ENCODE assay signal across 23 cellular contexts in genomic region chr1:193066606-193067005, GRCh38. TPM values are rescaled to one million over a fixed set of nuclear protein-coding genes. Genes with fewer than 3 reads are reported as not detected.
DNase-seq lines count a peak whose midpoint lies in the region; ATAC-seq and TF ChIP-seq lines count a peak whose summit lies in the region.
"Had no signal": no experiment of that assay in that cellular context is flagged by ENCODE, and none has a peak within 500 bp of the region (broad histone marks: within the 10 kb centered on the region; RNA-seq: fewer than 3 reads in every experiment).

No MANE protein-coding gene starts in this region.

- no peaks in the 10 kb centered on the region for H3K27me3 Mint-ChIP-seq in activated CD4-positive, alpha-beta T cell treated with anti-CD3 and anti-CD28 coated beads, Interleukin-2, amount 10 ng/mL, durations not matched to agents 24 days and 14 days
- no peaks in the 10 kb centered on the region for H3K27me3 Mint-ChIP-seq in activated T-helper 1 cell treated with anti-CD3 and anti-CD28 coated beads, Interleukin-12 subunit alpha, Interleukin-12 subunit beta, Interleukin-2, Interleukin-4 antibody, amounts not matched to agents 30 ng/mL and 10 ng/mL and 1 ng/mL, durations not matched to agents 14 hours and 24 hours and 36 hours (ENCODE audit: insufficient read depth)
- H3K27me3 Mint-ChIP-seq in naive thymus-derived CD8-positive, alpha-beta T cell: no peaks in the 10 kb centered on the region
- peaks cover 7% of the 10 kb centered on the region for H3K27me3 Mint-ChIP-seq in endodermal cell (ENCODE audit: insufficient read depth)
- H3K27me3 Mint-ChIP-seq: stimulated activated naive CD8-positive, alpha-beta T cell treated with anti-CD3 and anti-CD28 coated beads, Interleukin-15, amount 100 ng/mL, for 72 hours had no signal

- no peak overlapping the region for H3K27ac Mint-ChIP-seq in activated CD4-positive, alpha-beta T cell treated with anti-CD3 and anti-CD28 coated beads, Interleukin-2, amount 10 ng/mL, durations not matched to agents 24 days and 14 days
- H3K27ac Mint-ChIP-seq in activated T-helper 1 cell treated with anti-CD3 and anti-CD28 coated beads, Interleukin-12 subunit alpha, Interleukin-12 subunit beta, Interleukin-2, Interleukin-4 antibody, amounts not matched to agents 30 ng/mL and 10 ng/mL and 1 ng/mL, durations not matched to agents 14 hours and 24 hours and 36 hours: peak overlapping the region; percentile 38
- H3K27ac Mint-ChIP-seq in naive thymus-derived CD8-positive, alpha-beta T cell: peak overlapping the region in 9 of 10 donors; percentile 27 to 77 (median 48)
- no peak overlapping the region for H3K27ac Mint-ChIP-seq in endodermal cell

- intact Hi-C loops in activated CD4-positive, alpha-beta T cell treated with anti-CD3 and anti-CD28 coated beads, Interleukin-2, amount 10 ng/mL, durations not matched to agents 24 days and 14 days (cut with micrococcal nuclease): no loop called here
- intact Hi-C loops in activated T-helper 1 cell treated with anti-CD3 and anti-CD28 coated beads, Interleukin-12 subunit alpha, Interleukin-12 subunit beta, Interleukin-2, Interleukin-4 antibody, amounts not matched to agents 30 ng/mL and 10 ng/mL and 1 ng/mL, durations not matched to agents 14 hours and 24 hours and 36 hours (cut with micrococcal nuclease): no loop called here

- H3K4me3 Mint-ChIP-seq in activated CD4-positive, alpha-beta T cell treated with anti-CD3 and anti-CD28 coated beads, Interleukin-2, amount 10 ng/mL, durations not matched to agents 24 days and 14 days: peak overlapping the region; percentile 36
- no peak overlapping the region for H3K4me3 Mint-ChIP-seq in activated T-helper 1 cell treated with anti-CD3 and anti-CD28 coated beads, Interleukin-12 subunit alpha, Interleukin-12 subunit beta, Interleukin-2, Interleukin-4 antibody, amounts not matched to agents 30 ng/mL and 10 ng/mL and 1 ng/mL, durations not matched to agents 14 hours and 24 hours and 36 hours
- H3K4me3 Mint-ChIP-seq in naive thymus-derived CD8-positive, alpha-beta T cell: no peak overlapping the region
- no peak overlapping the region for H3K4me3 Mint-ChIP-seq in endodermal cell
- H3K4me3 Mint-ChIP-seq: stimulated activated naive CD8-positive, alpha-beta T cell treated with anti-CD3 and anti-CD28 coated beads, Interleukin-15, amount 100 ng/mL, for 72 hours had no signal

- POLR2A ChIA-PET in naive thymus-derived CD8-positive, alpha-beta T cell (lab: Charles Lee): no interaction called here

- no peak overlapping the region for H3K9ac ChIP-seq in endodermal cell (ENCODE audit: extremely low read depth, low read length, poor library complexity, severe bottlenecking)

- peaks cover 9% of the 10 kb centered on the region for H3K36me3 ChIP-seq in endodermal cell (ENCODE audit: control insufficient read depth, insufficient read depth, low read length)
- H3K36me3 ChIP-seq: adrenal gland had no signal

- no peak overlapping the region for H3K27ac ChIP-seq in endodermal cell (ENCODE audit: low read depth, low read length)
- H3K27ac ChIP-seq: adrenal gland, C4-2B had no signal

- ATAC-seq in GM21786 (IDR thresholded peaks at IDR 0.05; ENCODE audit: unreplicated experiment): peak; percentile 23
- ATAC-seq in naive thymus-derived CD8-positive, alpha-beta T cell: no peak
- ATAC-seq: stimulated activated naive CD8-positive, alpha-beta T cell treated with anti-CD3 and anti-CD28 coated beads, Interleukin-15, amount 100 ng/mL, for 72 hours had no signal

- peaks cover 57% of the 10 kb centered on the region for H3K4me1 Mint-ChIP-seq in activated CD4-positive, alpha-beta T cell treated with anti-CD3 and anti-CD28 coated beads, Interleukin-2, amount 10 ng/mL, durations not matched to agents 24 days and 14 days
- peaks cover 76% of the 10 kb centered on the region for H3K4me1 Mint-ChIP-seq in activated T-helper 1 cell treated with anti-CD3 and anti-CD28 coated beads, Interleukin-12 subunit alpha, Interleukin-12 subunit beta, Interleukin-2, Interleukin-4 antibody, amounts not matched to agents 30 ng/mL and 10 ng/mL and 1 ng/mL, durations not matched to agents 14 hours and 24 hours and 36 hours (ENCODE audit: low read depth)
- H3K4me1 Mint-ChIP-seq in naive thymus-derived CD8-positive, alpha-beta T cell: peaks cover 25 to 77% (median 65%) of the 10 kb centered on the region in 4 donors
- peaks cover 9% of the 10 kb centered on the region for H3K4me1 Mint-ChIP-seq in endodermal cell

- no peaks in the 10 kb centered on the region for H3K9me3 Mint-ChIP-seq in activated CD4-positive, alpha-beta T cell treated with anti-CD3 and anti-CD28 coated beads, Interleukin-2, amount 10 ng/mL, durations not matched to agents 24 days and 14 days
- H3K9me3 Mint-ChIP-seq in activated T-helper 1 cell treated with anti-CD3 and anti-CD28 coated beads, Interleukin-12 subunit alpha, Interleukin-12 subunit beta, Interleukin-2, Interleukin-4 antibody, amounts not matched to agents 30 ng/mL and 10 ng/mL and 1 ng/mL, durations not matched to agents 14 hours and 24 hours and 36 hours: no peaks in the 10 kb centered on the region
- no peaks in the 10 kb centered on the region for H3K9me3 Mint-ChIP-seq in naive thymus-derived CD8-positive, alpha-beta T cell
- no peaks in the 10 kb centered on the region for H3K9me3 Mint-ChIP-seq in endodermal cell

- 93 to 100% methylated on average over 4 of the region's 4 CpGs for WGBS in endodermal cell (ENCODE audit: insufficient coverage in 1 of 2, insufficient read length in 1 of 2), 2 experiments

- no peak for TF ChIP-seq CTCF in endodermal cell (conservative IDR thresholded peaks at IDR 0.05)

- peaks cover 27% of the 10 kb centered on the region for H3K36me3 Mint-ChIP-seq in activated CD4-positive, alpha-beta T cell treated with anti-CD3 and anti-CD28 coated beads, Interleukin-2, amount 10 ng/mL, durations not matched to agents 24 days and 14 days (ENCODE audit: low read depth)
- H3K36me3 Mint-ChIP-seq in activated T-helper 1 cell treated with anti-CD3 and anti-CD28 coated beads, Interleukin-12 subunit alpha, Interleukin-12 subunit beta, Interleukin-2, Interleukin-4 antibody, amounts not matched to agents 30 ng/mL and 10 ng/mL and 1 ng/mL, durations not matched to agents 14 hours and 24 hours and 36 hours (ENCODE audit: low read depth): peaks cover 19% of the 10 kb centered on the region
- H3K36me3 Mint-ChIP-seq in naive thymus-derived CD8-positive, alpha-beta T cell: peaks cover 0 to 6% (median 2%) of the 10 kb centered on the region in 3 donors
- no peaks in the 10 kb centered on the region for H3K36me3 Mint-ChIP-seq in endodermal cell (ENCODE audit: low read depth)

- peaks cover 44% of the 10 kb centered on the region for H3K27me3 ChIP-seq in endodermal cell (ENCODE audit: control insufficient read depth, insufficient read depth, low read length, poor library complexity, severe bottlenecking)
- H3K27me3 ChIP-seq: adrenal gland had no signal

- H3K4me1 ChIP-seq in endodermal cell (ENCODE audit: control insufficient read depth, insufficient read depth, low read length): peaks cover 16% of the 10 kb centered on the region

- DNase-seq in activated CD4-positive, alpha-beta T cell treated with anti-CD3 and anti-CD28 coated beads, Interleukin-2, amount 10 ng/mL, durations not matched to agents 24 days and 14 days: no peak
- no peak for DNase-seq in activated CD4-positive, alpha-beta T cell treated with anti-CD3 and anti-CD28 coated beads, Interleukin-2, amount 50 U/mL, for 1 hour
- no peak for DNase-seq in activated T-helper 1 cell treated with anti-CD3 and anti-CD28 coated beads, Interleukin-12 subunit alpha, Interleukin-12 subunit beta, Interleukin-2, Interleukin-4 antibody, amounts not matched to agents 30 ng/mL and 10 ng/mL and 1 ng/mL, durations not matched to agents 14 hours and 24 hours and 36 hours (ENCODE audit: low spot score)
- DNase-seq in naive thymus-derived CD8-positive, alpha-beta T cell: no peak
- DNase-seq in middle frontal gyrus (ENCODE audit: extremely low spot score, low spot score): no peak
- DNase-seq in endodermal cell: no peak
- no peak for DNase-seq in KG1 (lab: John Stamatoyannopoulos, UW)
- DNase-seq: activated CD4-positive, alpha-beta T cell treated with anti-CD3 and anti-CD28 coated beads for 4 hours; activated T-cell treated with anti-CD3 and anti-CD28 coated beads, Interleukin-2, amount 50 U/mL, for 1 hour; adrenal gland; central memory CD4-positive, alpha-beta T cell; DMS53; effector CD4-positive, alpha-beta T cell; head of caudate nucleus; IMR-90; NCI-H2107; NCI-H526 treated with DMSO at 0.1 percent for 48 hours; SIG-M5; stimulated activated CD4-positive, alpha-beta T cell treated with anti-CD3 and anti-CD28 coated beads, Interleukin-12 subunit alpha, Interleukin-12 subunit beta, amount 100 ng/mL, for 4 hours; stimulated activated naive CD8-positive, alpha-beta T cell treated with anti-CD3 and anti-CD28 coated beads, Interleukin-15, amount 100 ng/mL, for 72 hours had no signal

- no peak overlapping the region for H3K4me3 ChIP-seq in endodermal cell (ENCODE audit: low read length)
- H3K4me3 ChIP-seq: adrenal gland, lung had no signal

- peaks cover 7% of the 10 kb centered on the region for H3K9me3 ChIP-seq in endodermal cell (ENCODE audit: control insufficient read depth, low read length)
- H3K9me3 ChIP-seq: adrenal gland had no signal

RNA-seq across cellular contexts. Expression of gene RO60, which starts 7.2 kb away (rescaled TPM):
- total RNA-seq in activated CD4-positive, alpha-beta T cell treated with anti-CD3 and anti-CD28 coated beads, Interleukin-2, amount 10 ng/mL, durations not matched to agents 24 days and 14 days: 70.2 and 70.9 TPM in 2 replicates
- total RNA-seq in activated T-helper 1 cell treated with anti-CD3 and anti-CD28 coated beads, Interleukin-12 subunit alpha, Interleukin-12 subunit beta, Interleukin-2, Interleukin-4 antibody, amounts not matched to agents 30 ng/mL and 10 ng/mL and 1 ng/mL, durations not matched to agents 14 hours and 24 hours and 36 hours: 68.7 and 70.0 TPM in 2 replicates
- total RNA-seq in naive thymus-derived CD8-positive, alpha-beta T cell: 10 to 100 TPM; 67.5 to 71.2 TPM
- polyA plus RNA-seq in naive thymus-derived CD8-positive, alpha-beta T cell: 100 to 1,000 TPM in 2 of 3 donors, 10 to 100 TPM in 1; 89.4 to 128 (median 104) TPM
- 10 to 100 TPM; 79.4 to 92.0 TPM for total RNA-seq in endodermal cell
- polyA plus RNA-seq in endodermal cell (2013, experiment 1 of 2): 41.1 TPM
- 47.7 TPM for polyA plus RNA-seq in endodermal cell (2013, experiment 2 of 2)

RNA-seq across cellular contexts. Expression of gene UCHL5, which starts 7.4 kb away (rescaled TPM):
- 89.2 and 97.2 TPM in 2 replicates for total RNA-seq in activated CD4-positive, alpha-beta T cell treated with anti-CD3 and anti-CD28 coated beads, Interleukin-2, amount 10 ng/mL, durations not matched to agents 24 days and 14 days
- 88.1 and 93.1 TPM in 2 replicates for total RNA-seq in activated T-helper 1 cell treated with anti-CD3 and anti-CD28 coated beads, Interleukin-12 subunit alpha, Interleukin-12 subunit beta, Interleukin-2, Interleukin-4 antibody, amounts not matched to agents 30 ng/mL and 10 ng/mL and 1 ng/mL, durations not matched to agents 14 hours and 24 hours and 36 hours
- total RNA-seq in naive thymus-derived CD8-positive, alpha-beta T cell: 10 to 100 TPM; 33.2 to 42.1 TPM
- polyA plus RNA-seq in naive thymus-derived CD8-positive, alpha-beta T cell: 10 to 100 TPM; 52.7 to 65.5 (median 63.8) TPM
- 10 to 100 TPM; 33.0 to 40.6 TPM for total RNA-seq in endodermal cell
- 32.7 TPM for polyA plus RNA-seq in endodermal cell (2013, experiment 1 of 2)
- polyA plus RNA-seq in endodermal cell (2013, experiment 2 of 2): 33.8 TPM

RNA-seq across cellular contexts. Expression of gene GLRX2, which starts 38.6 kb away (rescaled TPM):
- total RNA-seq in activated CD4-positive, alpha-beta T cell treated with anti-CD3 and anti-CD28 coated beads, Interleukin-2, amount 10 ng/mL, durations not matched to agents 24 days and 14 days: 29.4 and 32.6 TPM in 2 replicates
- total RNA-seq in activated T-helper 1 cell treated with anti-CD3 and anti-CD28 coated beads, Interleukin-12 subunit alpha, Interleukin-12 subunit beta, Interleukin-2, Interleukin-4 antibody, amounts not matched to agents 30 ng/mL and 10 ng/mL and 1 ng/mL, durations not matched to agents 14 hours and 24 hours and 36 hours: 29.6 and 32.9 TPM in 2 replicates
- 10 to 100 TPM; 14.7 to 15.9 TPM for total RNA-seq in naive thymus-derived CD8-positive, alpha-beta T cell
- polyA plus RNA-seq in naive thymus-derived CD8-positive, alpha-beta T cell: 10 to 100 TPM in 1 of 3 donors, 1 to 10 TPM in 2; 7.0 to 12.8 (median 9.4) TPM
- total RNA-seq in endodermal cell: 10 to 100 TPM in 1 of 2 donors, 1 to 10 TPM in 1; 8.6 to 11.0 TPM
- polyA plus RNA-seq in endodermal cell (2013, experiment 1 of 2): 5.3 TPM
- 6.1 TPM for polyA plus RNA-seq in endodermal cell (2013, experiment 2 of 2)

RNA-seq across cellular contexts. Expression of gene CDC73, which starts 55.2 kb away (rescaled TPM):
- 55.2 and 56.0 TPM in 2 replicates for total RNA-seq in activated CD4-positive, alpha-beta T cell treated with anti-CD3 and anti-CD28 coated beads, Interleukin-2, amount 10 ng/mL, durations not matched to agents 24 days and 14 days
- total RNA-seq in activated T-helper 1 cell treated with anti-CD3 and anti-CD28 coated beads, Interleukin-12 subunit alpha, Interleukin-12 subunit beta, Interleukin-2, Interleukin-4 antibody, amounts not matched to agents 30 ng/mL and 10 ng/mL and 1 ng/mL, durations not matched to agents 14 hours and 24 hours and 36 hours: 56.1 and 57.3 TPM in 2 replicates
- 10 to 100 TPM; 63.4 to 63.5 TPM for total RNA-seq in naive thymus-derived CD8-positive, alpha-beta T cell
- polyA plus RNA-seq in naive thymus-derived CD8-positive, alpha-beta T cell: 10 to 100 TPM; 50.5 to 67.0 (median 55.0) TPM
- total RNA-seq in endodermal cell: 10 to 100 TPM; 52.8 to 53.0 TPM
- polyA plus RNA-seq in endodermal cell (2013, experiment 1 of 2): 31.7 TPM
- polyA plus RNA-seq in endodermal cell (2013, experiment 2 of 2): 30.3 TPM

Comparison
In these comparisons a context has a peak if more than half of its experiments do, and no peak if none do; other contexts are left out.
1. H3K27ac Mint-ChIP-seq: peak in activated T-helper 1 cell treated with anti-CD3 and anti-CD28 coated beads, Interleukin-12 subunit alpha, Interleukin-12 subunit beta, Interleukin-2, Interleukin-4 antibody, amounts not matched to agents 30 ng/mL and 10 ng/mL and 1 ng/mL, durations not matched to agents 14 hours and 24 hours and 36 hours (single experiment) and naive thymus-derived CD8-positive, alpha-beta T cell (9 of 10); none in activated CD4-positive, alpha-beta T cell treated with anti-CD3 and anti-CD28 coated beads, Interleukin-2, amount 10 ng/mL, durations not matched to agents 24 days and 14 days (single experiment) and endodermal cell (single experiment).